Comparison of ENCODE assay signal across 9 cellular contexts in the genomic region with DNA sequence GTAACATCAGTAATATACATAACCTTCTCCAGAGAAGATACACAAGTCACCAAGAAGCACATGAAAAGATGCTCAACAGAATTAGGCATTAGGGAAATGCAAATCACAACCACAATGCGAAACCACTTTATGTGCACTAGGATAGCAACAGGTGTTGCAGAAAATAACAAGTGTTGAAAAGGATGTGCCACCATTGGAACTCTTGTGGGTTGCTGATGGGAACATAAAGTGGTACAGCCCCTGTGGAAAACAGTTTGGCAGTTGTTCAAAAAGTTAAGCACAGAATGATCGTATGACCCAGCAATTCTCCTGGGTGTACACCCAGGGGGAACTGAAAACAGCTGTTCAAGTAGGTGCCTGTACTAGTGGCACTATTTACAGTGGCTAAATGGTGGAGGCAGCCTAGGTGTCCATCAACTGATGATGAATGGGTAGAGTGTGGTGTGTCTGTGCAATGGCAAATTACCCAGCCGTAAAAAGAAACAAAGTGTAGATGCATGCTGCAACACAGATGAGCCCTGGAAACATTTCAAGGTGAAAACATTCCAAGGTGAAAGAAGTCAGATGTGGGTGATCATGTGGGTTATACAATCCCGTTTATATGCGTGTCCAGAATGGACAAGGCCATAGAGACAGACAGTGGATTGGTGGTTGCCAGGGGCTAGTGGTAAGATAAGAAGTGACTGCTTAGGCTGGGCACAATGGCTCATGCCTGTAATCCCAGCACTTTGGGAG. TPM values are rescaled to one million over a fixed set of nuclear protein-coding genes. Genes with fewer than 3 reads are reported as not detected.
DNase-seq lines count a peak whose midpoint lies in the region; ATAC-seq and TF ChIP-seq lines count a peak whose summit lies in the region.
"Had no signal": no experiment of that assay in that cellular context is flagged by ENCODE, and none has a peak within 500 bp of the region (broad histone marks: within the 10 kb centered on the region; RNA-seq: fewer than 3 reads in every experiment).

No MANE protein-coding gene starts in this region.

- H3K9me3 ChIP-seq in upper lobe of left lung, result peaks cover 0 to 4% (median 0%) of the 10 kb centered on the region in 4 donors
- peaks cover 0 to 6% (median 3%) of the 10 kb centered on the region in 4 donors for H3K9me3 ChIP-seq in tibial nerve

- TF ChIP-seq EP300 in upper lobe of left lung (IDR thresholded peaks at IDR 0.05), result no peak
- TF ChIP-seq EP300 in tibial nerve (IDR thresholded peaks at IDR 0.05), result no peak

- WGBS in upper lobe of left lung, 2 donors, result 77 to 83% methylated on average over 5 of the region's 5 CpGs
- WGBS in tibial nerve, 2 donors, result 68 to 84% methylated on average over 5 of the region's 5 CpGs

- intact Hi-C loops in activated naive CD4-positive, alpha-beta T cell treated with anti-CD3 and anti-CD28 coated beads for 36 hours (cut with micrococcal nuclease), result loop anchor here (2.0 kb wide), 2 partner anchors 14 to 28 kb away; partner anchors contain the start of gene CCDC69
- intact Hi-C loops in activated T-helper 1 cell treated with anti-CD3 and anti-CD28 coated beads, Interleukin-12 subunit alpha, Interleukin-12 subunit beta, Interleukin-2, Interleukin-4 antibody, amounts not matched to agents 30 ng/mL and 10 ng/mL and 1 ng/mL, durations not matched to agents 14 hours and 24 hours and 36 hours (cut with micrococcal nuclease), result no loop called here

- H3K27ac ChIP-seq in upper lobe of left lung, result peak overlapping the region; percentile 3 to 78 (median 60)
- peak overlapping the region in 2 of 4 donors; percentile 64 to 69 for H3K27ac ChIP-seq in tibial nerve

- H3K36me3 ChIP-seq in upper lobe of left lung, result peaks cover 6 to 67% (median 29%) of the 10 kb centered on the region in 4 donors
- H3K36me3 ChIP-seq in tibial nerve, result peaks cover 0 to 27% (median 0%) of the 10 kb centered on the region in 3 donors

- TF ChIP-seq CTCF in upper lobe of left lung (IDR thresholded peaks at IDR 0.05) (no peak), tibial nerve (IDR thresholded peaks at IDR 0.05) (no peak)

- H3K27ac Mint-ChIP-seq in activated naive CD4-positive, alpha-beta T cell treated with anti-CD3 and anti-CD28 coated beads for 36 hours, result peak overlapping the region; percentile 44
- peak overlapping the region; percentile 59 for H3K27ac Mint-ChIP-seq in activated T-helper 1 cell treated with anti-CD3 and anti-CD28 coated beads, Interleukin-12 subunit alpha, Interleukin-12 subunit beta, Interleukin-2, Interleukin-4 antibody, amounts not matched to agents 30 ng/mL and 10 ng/mL and 1 ng/mL, durations not matched to agents 14 hours and 24 hours and 36 hours

- H3K4me1 Mint-ChIP-seq in activated naive CD4-positive, alpha-beta T cell treated with anti-CD3 and anti-CD28 coated beads for 36 hours (ENCODE audit: low read depth), result peaks cover 48% of the 10 kb centered on the region
- peaks cover 60% of the 10 kb centered on the region for H3K4me1 Mint-ChIP-seq in activated T-helper 1 cell treated with anti-CD3 and anti-CD28 coated beads, Interleukin-12 subunit alpha, Interleukin-12 subunit beta, Interleukin-2, Interleukin-4 antibody, amounts not matched to agents 30 ng/mL and 10 ng/mL and 1 ng/mL, durations not matched to agents 14 hours and 24 hours and 36 hours (ENCODE audit: low read depth)

- DNase-seq in activated naive CD4-positive, alpha-beta T cell treated with anti-CD3 and anti-CD28 coated beads for 36 hours, result peak; percentile 40
- DNase-seq in activated naive CD4-positive, alpha-beta T cell (lab: John Stamatoyannopoulos, UW), result no peak
- DNase-seq in activated T-helper 1 cell treated with anti-CD3 and anti-CD28 coated beads, Interleukin-12 subunit alpha, Interleukin-12 subunit beta, Interleukin-2, Interleukin-4 antibody, amounts not matched to agents 30 ng/mL and 10 ng/mL and 1 ng/mL, durations not matched to agents 14 hours and 24 hours and 36 hours (ENCODE audit: low spot score), result no peak
- DNase-seq in upper lobe of left lung (peak in 1 of 2 donors; percentile 21), OCI-M2 (lab: John Stamatoyannopoulos, UW; ENCODE audit: unreplicated experiment) (no peak), tibial nerve (ENCODE audit: low spot score in 2 of 2) (no peak)
- no peak for DNase-seq in stimulated activated CD4-positive, alpha-beta T cell treated with anti-CD3 and anti-CD28 coated beads, Interleukin-4, amount 100 ng/mL, for 1 hour

- H3K27me3 ChIP-seq in upper lobe of left lung (no peaks in the 10 kb centered on the region), tibial nerve (no peaks in the 10 kb centered on the region)

- no peak overlapping the region for H3K4me3 Mint-ChIP-seq in activated naive CD4-positive, alpha-beta T cell treated with anti-CD3 and anti-CD28 coated beads for 36 hours
- H3K4me3 Mint-ChIP-seq in activated T-helper 1 cell treated with anti-CD3 and anti-CD28 coated beads, Interleukin-12 subunit alpha, Interleukin-12 subunit beta, Interleukin-2, Interleukin-4 antibody, amounts not matched to agents 30 ng/mL and 10 ng/mL and 1 ng/mL, durations not matched to agents 14 hours and 24 hours and 36 hours, result no peak overlapping the region

- H3K4me1 ChIP-seq in upper lobe of left lung (peaks cover 10 to 17% (median 13%) of the 10 kb centered on the region in 4 donors), tibial nerve (peaks cover 0 to 13% (median 5%) of the 10 kb centered on the region in 4 donors)

- no peak overlapping the region for H3K4me3 ChIP-seq in upper lobe of left lung
- no peak overlapping the region for H3K4me3 ChIP-seq in tibial nerve

- peaks cover 30% of the 10 kb centered on the region for H3K36me3 Mint-ChIP-seq in activated naive CD4-positive, alpha-beta T cell treated with anti-CD3 and anti-CD28 coated beads for 36 hours (ENCODE audit: low read depth)
- H3K36me3 Mint-ChIP-seq in activated T-helper 1 cell treated with anti-CD3 and anti-CD28 coated beads, Interleukin-12 subunit alpha, Interleukin-12 subunit beta, Interleukin-2, Interleukin-4 antibody, amounts not matched to agents 30 ng/mL and 10 ng/mL and 1 ng/mL, durations not matched to agents 14 hours and 24 hours and 36 hours (ENCODE audit: low read depth), result peaks cover 55% of the 10 kb centered on the region

- TF ChIP-seq POLR2A in upper lobe of left lung (IDR thresholded peaks at IDR 0.05) (no peak), tibial nerve (IDR thresholded peaks at IDR 0.05) (no peak)

- CTCF ChIA-PET in activated naive CD4-positive, alpha-beta T cell treated with anti-CD3 and anti-CD28 coated beads for 36 hours (lab: Charles Lee), result no interaction called here

- H3K9me3 Mint-ChIP-seq in activated naive CD4-positive, alpha-beta T cell treated with anti-CD3 and anti-CD28 coated beads for 36 hours, result peaks cover 7% of the 10 kb centered on the region
- H3K9me3 Mint-ChIP-seq in activated T-helper 1 cell treated with anti-CD3 and anti-CD28 coated beads, Interleukin-12 subunit alpha, Interleukin-12 subunit beta, Interleukin-2, Interleukin-4 antibody, amounts not matched to agents 30 ng/mL and 10 ng/mL and 1 ng/mL, durations not matched to agents 14 hours and 24 hours and 36 hours, result peaks cover 21% of the 10 kb centered on the region

- H3K27me3 Mint-ChIP-seq in activated naive CD4-positive, alpha-beta T cell treated with anti-CD3 and anti-CD28 coated beads for 36 hours (ENCODE audit: low read depth), result no peaks in the 10 kb centered on the region
- H3K27me3 Mint-ChIP-seq in activated T-helper 1 cell treated with anti-CD3 and anti-CD28 coated beads, Interleukin-12 subunit alpha, Interleukin-12 subunit beta, Interleukin-2, Interleukin-4 antibody, amounts not matched to agents 30 ng/mL and 10 ng/mL and 1 ng/mL, durations not matched to agents 14 hours and 24 hours and 36 hours (ENCODE audit: insufficient read depth), result no peaks in the 10 kb centered on the region

- peak; percentile 88 for ATAC-seq in HG03060 (IDR thresholded peaks at IDR 0.05; ENCODE audit: low read depth, unreplicated experiment)
- ATAC-seq in upper lobe of left lung (ENCODE audit: low FRiP score in 2 of 2), result peak; percentile 11 to 49
- ATAC-seq: Panc1 had no signal

RNA-seq across cellular contexts. Expression of gene CCDC69, which starts 27.2 kb away (rescaled TPM):
- total RNA-seq in activated naive CD4-positive, alpha-beta T cell treated with anti-CD3 and anti-CD28 coated beads for 36 hours, result 10 to 100 TPM; 15.5 to 18.5 TPM
- 24.3 and 25.4 TPM in 2 replicates for total RNA-seq in activated T-helper 1 cell treated with anti-CD3 and anti-CD28 coated beads, Interleukin-12 subunit alpha, Interleukin-12 subunit beta, Interleukin-2, Interleukin-4 antibody, amounts not matched to agents 30 ng/mL and 10 ng/mL and 1 ng/mL, durations not matched to agents 14 hours and 24 hours and 36 hours
- 100 to 1,000 TPM in 3 of 6 donors, 10 to 100 TPM in 3; 61.0 to 119 (median 92.6) TPM for total RNA-seq in upper lobe of left lung
- 100 to 1,000 TPM in 3 of 4 donors, 10 to 100 TPM in 1; 95.6 to 201 (median 112) TPM for total RNA-seq in tibial nerve

RNA-seq across cellular contexts. Expression of gene ANXA6, which starts 39.1 kb away (rescaled TPM):
- total RNA-seq in activated naive CD4-positive, alpha-beta T cell treated with anti-CD3 and anti-CD28 coated beads for 36 hours, result 100 to 1,000 TPM; 272 to 284 TPM
- total RNA-seq in activated T-helper 1 cell treated with anti-CD3 and anti-CD28 coated beads, Interleukin-12 subunit alpha, Interleukin-12 subunit beta, Interleukin-2, Interleukin-4 antibody, amounts not matched to agents 30 ng/mL and 10 ng/mL and 1 ng/mL, durations not matched to agents 14 hours and 24 hours and 36 hours, result 286 and 301 TPM in 2 replicates
- total RNA-seq in upper lobe of left lung, result 100 to 1,000 TPM in 1 of 6 donors, 10 to 100 TPM in 5; 68.5 to 176 (median 84.5) TPM
- 100 to 1,000 TPM; 168 to 282 (median 181) TPM for total RNA-seq in tibial nerve

RNA-seq across cellular contexts. Expression of gene GM2A, which starts 56.3 kb away (rescaled TPM):
- 10 to 100 TPM; 21.1 to 21.8 TPM for total RNA-seq in activated naive CD4-positive, alpha-beta T cell treated with anti-CD3 and anti-CD28 coated beads for 36 hours
- total RNA-seq in activated T-helper 1 cell treated with anti-CD3 and anti-CD28 coated beads, Interleukin-12 subunit alpha, Interleukin-12 subunit beta, Interleukin-2, Interleukin-4 antibody, amounts not matched to agents 30 ng/mL and 10 ng/mL and 1 ng/mL, durations not matched to agents 14 hours and 24 hours and 36 hours, result 16.9 and 21.1 TPM in 2 replicates
- total RNA-seq in upper lobe of left lung, result 100 to 1,000 TPM in 1 of 6 donors, 10 to 100 TPM in 5; 27.2 to 129 (median 59.0) TPM
- total RNA-seq in tibial nerve, result 10 to 100 TPM; 30.3 to 37.5 (median 33.7) TPM
